ENCODE assay signal across 1 cellular context in the genomic region with DNA sequence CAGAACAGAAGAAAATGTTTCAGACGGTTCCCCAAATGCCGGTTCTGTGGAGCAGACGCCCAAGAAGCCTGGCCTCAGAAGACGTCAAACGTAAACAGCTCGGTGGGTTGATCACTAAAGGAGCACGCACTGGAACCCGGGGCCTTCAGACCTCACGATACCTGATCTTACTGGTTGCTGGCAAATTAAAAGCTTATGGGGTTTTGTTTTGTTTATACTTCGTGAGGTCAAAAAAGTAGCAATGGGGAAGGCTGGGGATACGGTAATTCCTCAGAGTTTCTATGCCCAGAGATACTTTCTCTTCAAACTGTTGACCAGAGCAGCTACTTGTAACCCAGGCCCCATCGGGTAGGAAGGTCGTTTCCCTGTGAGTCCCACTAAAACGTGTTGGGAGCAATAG.
TF ChIP-seq lines count a peak whose summit lies in the region.

No MANE protein-coding gene starts in this region.

TF ChIP-seq in IMR-90, 13 proteins besides CTCF, POLR2A, EP300 and RAD21:
- TF ChIP-seq MXI1 (IDR thresholded peaks at IDR 0.05; ENCODE audit: borderline replicate concordance, low read depth, low read length) (no peak), CHD1 (IDR thresholded peaks at IDR 0.05; ENCODE audit: low read depth, low read length) (no peak)
